10 cellular contexts compared by ENCODE assay signal in genomic region chr6:1619666-1620503, GRCh38. TPM values are rescaled to one million over a fixed set of nuclear protein-coding genes. Genes with fewer than 3 reads are reported as not detected.
DNase-seq lines count a peak whose midpoint lies in the region; ATAC-seq and TF ChIP-seq lines count a peak whose summit lies in the region.
"Had no signal": no experiment of that assay in that cellular context is flagged by ENCODE, and none has a peak within 500 bp of the region (broad histone marks: within the 10 kb centered on the region; RNA-seq: fewer than 3 reads in every experiment).

No MANE protein-coding gene starts in this region.

- H3K27me3 ChIP-seq in esophagus muscularis mucosa (peaks cover 0 to 48% (median 8%) of the 10 kb centered on the region in 4 donors), tibial artery (no peaks in the 10 kb centered on the region)

- peaks cover 12 to 56% (median 44%) of the 10 kb centered on the region in 4 donors for H3K4me1 ChIP-seq in esophagus muscularis mucosa
- H3K4me1 ChIP-seq in tibial artery, result peaks cover 0 to 51% (median 27%) of the 10 kb centered on the region in 4 donors

- H3K36me3 ChIP-seq in esophagus muscularis mucosa, result no peaks in the 10 kb centered on the region
- peaks cover 0 to 11% (median 0%) of the 10 kb centered on the region in 3 donors for H3K36me3 ChIP-seq in tibial artery

- POLR2A ChIA-PET in naive thymus-derived CD8-positive, alpha-beta T cell (lab: Charles Lee), result no interaction called here

- H3K9me3 ChIP-seq in esophagus muscularis mucosa, result no peaks in the 10 kb centered on the region
- no peaks in the 10 kb centered on the region for H3K9me3 ChIP-seq in tibial artery

- peak; percentile 35 to 43 for ATAC-seq in naive thymus-derived CD8-positive, alpha-beta T cell
- ATAC-seq in GM19035 (IDR thresholded peaks at IDR 0.05; ENCODE audit: unreplicated experiment), result no peak

- TF ChIP-seq CTCF in esophagus muscularis mucosa (IDR thresholded peaks at IDR 0.05) (no peak), tibial artery (IDR thresholded peaks at IDR 0.05) (no peak)

- peaks cover 16% of the 10 kb centered on the region for H3K36me3 Mint-ChIP-seq in activated naive CD8-positive, alpha-beta T cell
- peaks cover 8% of the 10 kb centered on the region for H3K36me3 Mint-ChIP-seq in activated naive CD8-positive, alpha-beta T cell treated with anti-CD3 and anti-CD28 coated beads for 36 hours
- H3K36me3 Mint-ChIP-seq in naive thymus-derived CD8-positive, alpha-beta T cell, result peaks cover 21 to 29% (median 22%) of the 10 kb centered on the region in 3 donors

- 59% methylated on average over 13 of the region's 85 CpGs for WGBS in esophagus muscularis mucosa

- intact Hi-C loops in esophagus muscularis mucosa (cut with DNase I) (no loop called here), tibial artery (cut with DNase I; ENCODE audit: low total_unique reads) (loop anchor here (2.0 to 5.0 kb wide), 3 partner anchors 72 to 481 kb away; no protein-coding TSS in a partner anchor)

- H3K27ac ChIP-seq in esophagus muscularis mucosa (replicated peaks in 1 of 4) (peak overlapping the region in 3 of 4 donors; percentile 10 to 98 (median 66)), tibial artery (peak overlapping the region; percentile 91 to 98)

- TF ChIP-seq POLR2A in esophagus muscularis mucosa (IDR thresholded peaks at IDR 0.05; ENCODE audit: low read depth), result no peak

- no peaks in the 10 kb centered on the region for H3K9me3 Mint-ChIP-seq in activated naive CD8-positive, alpha-beta T cell (ENCODE audit: low read depth)
- no peaks in the 10 kb centered on the region for H3K9me3 Mint-ChIP-seq in activated naive CD8-positive, alpha-beta T cell treated with anti-CD3 and anti-CD28 coated beads for 36 hours
- no peaks in the 10 kb centered on the region for H3K9me3 Mint-ChIP-seq in naive thymus-derived CD8-positive, alpha-beta T cell

- no peak for DNase-seq in activated naive CD8-positive, alpha-beta T cell treated with anti-CD3 and anti-CD28 coated beads for 36 hours
- no peak for DNase-seq in esophagus muscularis mucosa (ENCODE audit: extremely low spot score)
- DNase-seq in naive thymus-derived CD8-positive, alpha-beta T cell, result peak in 1 of 10 donors; percentile 45
- DNase-seq in tibial artery, result peak; percentile 47 to 86
- DNase-seq in NCI-H128 (lab: John Stamatoyannopoulos, UW; ENCODE audit: unreplicated experiment), result no peak
- no peak for DNase-seq in H4 (ENCODE audit: low spot score)
- DNase-seq: mammary epithelial cell, NCI-H524 had no signal

- H3K27me3 Mint-ChIP-seq in activated naive CD8-positive, alpha-beta T cell, result peaks cover 40% of the 10 kb centered on the region
- H3K27me3 Mint-ChIP-seq in activated naive CD8-positive, alpha-beta T cell treated with anti-CD3 and anti-CD28 coated beads for 36 hours, result peaks cover 79% of the 10 kb centered on the region
- H3K27me3 Mint-ChIP-seq in naive thymus-derived CD8-positive, alpha-beta T cell, result peaks cover 29 to 67% (median 50%) of the 10 kb centered on the region in 5 donors

- H3K4me3 Mint-ChIP-seq in activated naive CD8-positive, alpha-beta T cell, result peak overlapping the region; percentile 23
- H3K4me3 Mint-ChIP-seq in activated naive CD8-positive, alpha-beta T cell treated with anti-CD3 and anti-CD28 coated beads for 36 hours, result no peak overlapping the region
- H3K4me3 Mint-ChIP-seq in naive thymus-derived CD8-positive, alpha-beta T cell, result peak overlapping the region in 6 of 10 donors; percentile 19 to 50 (median 38)

- peaks cover 2% of the 10 kb centered on the region for H3K4me1 Mint-ChIP-seq in activated naive CD8-positive, alpha-beta T cell (ENCODE audit: low read depth)
- no peaks in the 10 kb centered on the region for H3K4me1 Mint-ChIP-seq in activated naive CD8-positive, alpha-beta T cell treated with anti-CD3 and anti-CD28 coated beads for 36 hours
- H3K4me1 Mint-ChIP-seq in naive thymus-derived CD8-positive, alpha-beta T cell, result peaks cover 0 to 9% (median 3%) of the 10 kb centered on the region in 4 donors

- peak overlapping the region; percentile 29 to 47 (median 36) for H3K4me3 ChIP-seq in esophagus muscularis mucosa
- peak overlapping the region; percentile 91 to 93 for H3K4me3 ChIP-seq in tibial artery

- no peak for TF ChIP-seq EP300 in esophagus muscularis mucosa (IDR thresholded peaks at IDR 0.05)

- H3K27ac Mint-ChIP-seq in activated naive CD8-positive, alpha-beta T cell, result no peak overlapping the region
- H3K27ac Mint-ChIP-seq in activated naive CD8-positive, alpha-beta T cell treated with anti-CD3 and anti-CD28 coated beads for 36 hours, result no peak overlapping the region
- H3K27ac Mint-ChIP-seq in naive thymus-derived CD8-positive, alpha-beta T cell, result peak overlapping the region in 1 of 10 donors; percentile 44

RNA-seq across cellular contexts. Expression of gene FOXC1, which starts 10.2 kb away (rescaled TPM):
- total RNA-seq in activated naive CD8-positive, alpha-beta T cell treated with anti-CD3 and anti-CD28 coated beads for 36 hours, result not detected
- 10 to 100 TPM in 3 of 4 donors, 1 to 10 TPM in 1; 8.7 to 19.7 (median 16.8) TPM for total RNA-seq in esophagus muscularis mucosa
- not detected for total RNA-seq in naive thymus-derived CD8-positive, alpha-beta T cell
- polyA plus RNA-seq in naive thymus-derived CD8-positive, alpha-beta T cell, result not detected
- 4.8 and 4.9 TPM in 2 replicates for total RNA-seq in H4 (2014; rRNA removed; shearing (Covaris generic))

Comparison
In these comparisons a context has a peak if more than half of its experiments do, and no peak if none do; other contexts are left out.
1. DNase-seq: peak in tibial artery (2 of 2); none in activated naive CD8-positive, alpha-beta T cell treated with anti-CD3 and anti-CD28 coated beads for 36 hours (single experiment), esophagus muscularis mucosa (single experiment), NCI-H128 (single experiment) and H4 (single experiment).